ENCODE assay signal across 25 cellular contexts in genomic region chr15:39435244-39435643, GRCh38.
DNase-seq lines count a peak whose midpoint lies in the region; ATAC-seq, FAIRE-seq and TF ChIP-seq lines count a peak whose summit lies in the region.
"Had no signal": no experiment of that assay in that cellular context is flagged by ENCODE, and none has a peak within 500 bp of the region (broad histone marks: within the 10 kb centered on the region; RNA-seq: fewer than 3 reads in every experiment).

No MANE protein-coding gene starts in this region.

- H3K27ac ChIP-seq in HepG2 (ENCODE audit: extremely low read length, insufficient read depth, low read length) (no peak overlapping the region), right lobe of liver (no peak overlapping the region), left lung (no peak overlapping the region)
- H3K27ac ChIP-seq: C4-2B, KMS-11 had no signal

- no peak for FAIRE-seq in HepG2 (lab: Jason Lieb, UNC)
- FAIRE-seq: GM12891, H54 had no signal

- peaks cover 37% of the 10 kb centered on the region for H3K4me1 Mint-ChIP-seq in WTC11

- in situ Hi-C loops in HepG2 (cut with HindIII; ENCODE audit: extremely low pct_ligation_motif_present, low pct_unique_long_range_greater_than_20kb), result loop anchor here (10.0 kb wide), 2 partner anchors 150 to 260 kb away; partner anchors contain the start of gene THBS1

- H3K9me3 Mint-ChIP-seq in WTC11, result peaks cover 12% of the 10 kb centered on the region
- H3K9me3 Mint-ChIP-seq: CD8-positive, alpha-beta T cell had no signal

- H4K20me1 ChIP-seq in HepG2 (ENCODE audit: insufficient read depth, low read length), result no peaks in the 10 kb centered on the region

- no peaks in the 10 kb centered on the region for H3K36me3 Mint-ChIP-seq in WTC11
- H3K36me3 Mint-ChIP-seq: CD8-positive, alpha-beta T cell; IgD-negative memory B cell had no signal

- peak; percentile 36 for ATAC-seq in HepG2
- no peak for ATAC-seq in right lobe of liver
- ATAC-seq in WTC11, result peak; percentile 50; the same call in 1 of the 2 replicates
- peak; percentile 14 for ATAC-seq in left lung
- no peak for ATAC-seq in GM21515 (IDR thresholded peaks at IDR 0.05; ENCODE audit: unreplicated experiment)
- no peak for ATAC-seq in HG02884 (IDR thresholded peaks at IDR 0.05; ENCODE audit: unreplicated experiment)
- ATAC-seq: CD8-positive, alpha-beta T cell had no signal

- H3K36me3 ChIP-seq in HepG2 (replicated peaks in 1 of 2; ENCODE audit: control insufficient read depth in 1 of 2, insufficient read depth in 2 of 2, low read length in 2 of 2), result no peaks in the 10 kb centered on the region
- no peaks in the 10 kb centered on the region for H3K36me3 ChIP-seq in right lobe of liver
- H3K36me3 ChIP-seq in left lung, result no peaks in the 10 kb centered on the region

- no peak overlapping the region for H3K27ac Mint-ChIP-seq in WTC11
- H3K27ac Mint-ChIP-seq: CD8-positive, alpha-beta T cell; IgD-negative memory B cell had no signal

- DNase-seq in HepG2 (ENCODE audit: low spot score) (no peak), right lobe of liver (no peak), WTC11 (ENCODE audit: low spot score) (no peak), left lung (no peak), activated T-cell treated with anti-CD3 and anti-CD28 coated beads for 4 hours (no peak)
- DNase-seq: CD8-positive, alpha-beta T cell; DMS79; EL; GF-D8; MM.1S; NCI-H2029; NCI-H446 treated with DMSO at 0.1 percent for 48 hours; NCI-H526; NCI-H82; NK-92 treated with Interleukin-12 subunit alpha and Interleukin-12 subunit beta, amount 100 ng/mL, for 24 hours; RPMI8226; SHP77 treated with DMSO at 0.1 percent for 48 hours had no signal

- H3K79me2 ChIP-seq in HepG2 (ENCODE audit: insufficient read depth, low read length), result no peaks in the 10 kb centered on the region

- peaks cover 3% of the 10 kb centered on the region; the same call in 1 of the 2 replicates for H3K27me3 Mint-ChIP-seq in WTC11 (ENCODE audit: low read depth)

- no peak overlapping the region for H3K9ac ChIP-seq in HepG2 (ENCODE audit: insufficient read depth, low read depth, low read length)
- H3K9ac ChIP-seq: KMS-11 had no signal

- no peak overlapping the region for H2AFZ ChIP-seq in HepG2 (ENCODE audit: low read length)

- H3K4me3 ChIP-seq in HepG2 (replicated peaks in 1 of 3; ENCODE audit: insufficient read depth in 1 of 3, low read depth in 2 of 3, low read length in 3 of 3) (no peak overlapping the region), right lobe of liver (no peak overlapping the region), left lung (no peak overlapping the region)

- H3K27me3 ChIP-seq in HepG2 (ENCODE audit: control insufficient read depth in 1 of 2, insufficient read depth in 2 of 2, low read length in 2 of 2), result no peaks in the 10 kb centered on the region
- H3K27me3 ChIP-seq in right lobe of liver, result no peaks in the 10 kb centered on the region
- no peaks in the 10 kb centered on the region for H3K27me3 ChIP-seq in left lung

- BruUV-seq in HepG2 (replicated peaks; lab: Mats Ljungman, UMichigan), result no TSS peak

- intact Hi-C loops in HepG2 (cut with micrococcal nuclease; ENCODE audit: unreplicated experiment), result loop anchor here (1.0 to 10.0 kb wide), 6 partner anchors 20 to 308 kb away; partner anchors contain the start of gene THBS1
- intact Hi-C loops in right lobe of liver (cut with DNase I), result no loop called here
- intact Hi-C loops in left lung (cut with DNase I), result no loop called here

- TF ChIP-seq RAD21 in HepG2 (CRISPR knock-in tag; IDR thresholded peaks at IDR 0.05), result no peak

- H3K4me3 Mint-ChIP-seq in WTC11, result no peak overlapping the region
- H3K4me3 Mint-ChIP-seq: CD8-positive, alpha-beta T cell; IgD-negative memory B cell had no signal

- no peak for TF ChIP-seq EP300 in HepG2 (IDR thresholded peaks at IDR 0.05; ENCODE audit: low read depth in 2 of 2, low read length in 2 of 2)
- TF ChIP-seq EP300 in HepG2 (CRISPR knock-in tag; IDR thresholded peaks at IDR 0.05; ENCODE audit: borderline replicate concordance), result no peak

- H3K9me3 ChIP-seq in HepG2 (ENCODE audit: low read length) (no peaks in the 10 kb centered on the region), right lobe of liver (no peaks in the 10 kb centered on the region), left lung (peaks cover 0 to 2% of the 10 kb centered on the region in 2 donors)
- H3K9me3 ChIP-seq: Caco-2 had no signal

- POLR2A ChIA-PET in HepG2 (lab: Yijun Ruan, JAX), result no interaction called here
- POLR2A ChIA-PET in WTC11 (lab: Charles Lee), result no interaction called here

- TF ChIP-seq CTCF in HepG2 (CRISPR knock-in tag; IDR thresholded peaks at IDR 0.05) (no peak), right lobe of liver (IDR thresholded peaks at IDR 0.05) (no peak), WTC11 (IDR thresholded peaks at IDR 0.05) (no peak), left lung (IDR thresholded peaks at IDR 0.05) (no peak)

- H3K4me1 ChIP-seq in HepG2 (ENCODE audit: insufficient read depth, low read length) (peaks cover 62% of the 10 kb centered on the region), right lobe of liver (peaks cover 0 to 12% (median 0%) of the 10 kb centered on the region in 4 donors), left lung (peaks cover 21 to 34% of the 10 kb centered on the region in 2 donors)

- 6% methylated on average over 2 of the region's 2 CpGs for WGBS in HepG2 (ENCODE audit: low lambda C conversion rate)
- 31% methylated on average over 2 of the region's 2 CpGs for WGBS in right lobe of liver (ENCODE audit: insufficient coverage, low coverage, low lambda C conversion rate, missing lambda C conversion rate)

- no peak overlapping the region for H3K4me2 ChIP-seq in HepG2 (ENCODE audit: low read depth, low read length)
- H3K4me2 ChIP-seq: KMS-11 had no signal

- TF ChIP-seq POLR2A in HepG2 (IDR thresholded peaks at IDR 0.05; ENCODE audit: insufficient read depth in 1 of 2, low read depth in 2 of 2, low read length in 2 of 2), result no peak
- no peak for TF ChIP-seq POLR2A in right lobe of liver (IDR thresholded peaks at IDR 0.05)

- CTCF ChIA-PET in HepG2 (lab: Yijun Ruan, JAX; ENCODE audit: low intra/inter-chr PET ratio, low total read pairs) (no interaction called here), WTC11 (lab: Charles Lee) (no interaction called here)

TF ChIP-seq in HepG2, 621 proteins besides CTCF, POLR2A, EP300 and RAD21 (continues in another document):
- TF ChIP-seq ELF4 (CRISPR knock-in tag; IDR thresholded peaks at IDR 0.05; ENCODE audit: borderline replicate concordance) (0 out of 2 replicates have a peak, but pooled peaks have one; percentile 10), ZBTB14 (CRISPR knock-in tag; IDR thresholded peaks at IDR 0.05) (no peak), PHF5A (CRISPR knock-in tag; IDR thresholded peaks at IDR 0.05; ENCODE audit: low read depth, unreplicated experiment) (no peak), KAT2B (IDR thresholded peaks at IDR 0.05; ENCODE audit: borderline replicate concordance, low read depth, low read length) (no peak), ZSCAN31 (CRISPR knock-in tag; IDR thresholded peaks at IDR 0.05; ENCODE audit: low read depth) (no peak), ATF1 (CRISPR knock-in tag; IDR thresholded peaks at IDR 0.05) (peak; percentile 2; the same call in 1 of the 2 replicates), FOXJ3 (CRISPR knock-in tag; IDR thresholded peaks at IDR 0.05; ENCODE audit: borderline replicate concordance) (peak; percentile 30; the same call in 1 of the 2 replicates), HNRNPK (IDR thresholded peaks at IDR 0.05; ENCODE audit: low read depth, low read length, poor library complexity, severe bottlenecking) (no peak), SIX4 (CRISPR knock-in tag; IDR thresholded peaks at IDR 0.05) (no peak)

TF ChIP-seq in WTC11, 78 proteins besides CTCF, POLR2A, EP300 and RAD21 (continues in another document):
- TF ChIP-seq NR1H2 (CRISPR knock-in tag; IDR thresholded peaks at IDR 0.05) (no peak), ATF3 (CRISPR knock-in tag; conservative IDR thresholded peaks at IDR 0.05) (no peak), ZNF425 (CRISPR knock-in tag; conservative IDR thresholded peaks at IDR 0.05) (no peak), MYBL2 (CRISPR knock-in tag; IDR thresholded peaks at IDR 0.05) (no peak), OVOL2 (CRISPR knock-in tag; IDR thresholded peaks at IDR 0.05; ENCODE audit: borderline replicate concordance) (no peak), FOXK1 (CRISPR knock-in tag; IDR thresholded peaks at IDR 0.05) (no peak), SOX15 (CRISPR knock-in tag; IDR thresholded peaks at IDR 0.05) (no peak), USF2 (CRISPR knock-in tag; IDR thresholded peaks at IDR 0.05) (no peak), ZBTB21 (CRISPR knock-in tag; IDR thresholded peaks at IDR 0.05; ENCODE audit: borderline replicate concordance) (no peak), ZNF219 (CRISPR knock-in tag; IDR thresholded peaks at IDR 0.05; ENCODE audit: borderline replicate concordance) (no peak)

Comparison
In these comparisons a context has a peak if more than half of its experiments do, and no peak if none do; other contexts are left out.
1. ATAC-seq: peak in HepG2 (single experiment), WTC11 (single experiment) and left lung (single experiment); none in right lobe of liver (0 of 4), GM21515 (single experiment) and HG02884 (single experiment).
2. Of the 50 proteins assayed by ChIP-seq in both HepG2 and WTC11: peak only in HepG2: ATF1, ELF4, FOXJ3 and ZNF317; only in WTC11: none; in both: none; in neither: 45; mixed calls (peak in some experiments, not most) for 1.